In genomic region chr17:50147841-50148225, GRCh38 we compare ENCODE assay signal across 8 cellular contexts. TPM values are rescaled to one million over a fixed set of nuclear protein-coding genes. Genes with fewer than 3 reads are reported as not detected.
DNase-seq lines count a peak whose midpoint lies in the region; ATAC-seq and TF ChIP-seq lines count a peak whose summit lies in the region.

No MANE protein-coding gene starts in this region.

- H3K27ac ChIP-seq in SJCRH30 = no peak overlapping the region
- no peak overlapping the region for H3K27ac ChIP-seq in trophoblast cell (ENCODE audit: low read depth, low read length)

- peaks cover 19% of the 10 kb centered on the region for H3K79me2 ChIP-seq in trophoblast cell (ENCODE audit: control insufficient read depth, insufficient read depth, low read length, poor library complexity)

- no peak overlapping the region for H3K4ac ChIP-seq in trophoblast cell (ENCODE audit: low read depth, low read length)

- no peak overlapping the region for H2BK12ac ChIP-seq in trophoblast cell (ENCODE audit: low read length)

- H3K9ac ChIP-seq in trophoblast cell (ENCODE audit: low read length) = no peak overlapping the region

- H3K27me3 ChIP-seq in SJCRH30 (no peaks in the 10 kb centered on the region), trophoblast cell (ENCODE audit: insufficient read depth, low read length) (no peaks in the 10 kb centered on the region)

- no peak overlapping the region for H2BK5ac ChIP-seq in trophoblast cell (ENCODE audit: low read depth, low read length, poor library complexity)

- peaks cover 13% of the 10 kb centered on the region for H3K36me3 ChIP-seq in SJCRH30
- H3K36me3 ChIP-seq in trophoblast cell (ENCODE audit: control insufficient read depth in 1 of 2, insufficient read depth in 2 of 2, low read length in 2 of 2) = peaks cover 34 to 39% of the 10 kb centered on the region in 2 experiments

- peaks cover 23% of the 10 kb centered on the region for H3K79me1 ChIP-seq in trophoblast cell (ENCODE audit: low read length)

- H3K14ac ChIP-seq in trophoblast cell (ENCODE audit: low read length) = no peak overlapping the region

- no peak for TF ChIP-seq CTCF in fibroblast of mammary gland (conservative IDR thresholded peaks at IDR 0.05; ENCODE audit: control insufficient read depth, insufficient read depth, low read depth, low read length)

- H3K4me2 ChIP-seq in trophoblast cell (ENCODE audit: low read length) = peak overlapping the region; percentile 95

- no peak overlapping the region for H2AFZ ChIP-seq in trophoblast cell (ENCODE audit: insufficient read depth, low read length, poor library complexity)

- H4K8ac ChIP-seq in trophoblast cell (ENCODE audit: low read depth, low read length) = no peak overlapping the region

- H3K4me3 ChIP-seq in SJCRH30 = peak overlapping the region; percentile 91
- H3K4me3 ChIP-seq in fibroblast of mammary gland (ENCODE audit: control insufficient read depth, low read depth, low read length) = peak overlapping the region; percentile 77
- no peak overlapping the region for H3K4me3 ChIP-seq in trophoblast cell (ENCODE audit: low read depth, low read length)

- peaks cover 12% of the 10 kb centered on the region for H3K4me1 ChIP-seq in SJCRH30
- H3K4me1 ChIP-seq in trophoblast cell (ENCODE audit: control insufficient read depth in 1 of 2, insufficient read depth in 2 of 2, low read length in 2 of 2) = peaks cover 15 to 27% of the 10 kb centered on the region in 2 experiments

- DNase-seq in EL (peak; percentile 42), SJCRH30 (no peak), fibroblast of mammary gland (ENCODE audit: low read depth) (no peak), trophoblast cell (peak in 1 of 2 donors; percentile 22), NCI-H1048 (lab: John Stamatoyannopoulos, UW) (no peak), GF-D8 (lab: John Stamatoyannopoulos, UW) (no peak)

- H2BK120ac ChIP-seq in trophoblast cell (ENCODE audit: insufficient read depth, low read length, poor library complexity) = no peak overlapping the region

- no CpG with 5 or more reads among the region's 5 CpGs for WGBS in trophoblast cell (ENCODE audit: extremely low coverage, insufficient coverage, insufficient read length)

- no peak overlapping the region for H2AK5ac ChIP-seq in trophoblast cell (ENCODE audit: low read length)

- H4K12ac ChIP-seq in trophoblast cell (ENCODE audit: low read depth, low read length) = no peak overlapping the region

- H3K9me3 ChIP-seq in SJCRH30 (replicated peaks) = no peaks in the 10 kb centered on the region
- H3K9me3 ChIP-seq in trophoblast cell (ENCODE audit: insufficient read depth, low read depth, low read length) = no peaks in the 10 kb centered on the region

- no peak overlapping the region for H3K18ac ChIP-seq in trophoblast cell (ENCODE audit: low read length)

- H4K91ac ChIP-seq in trophoblast cell (ENCODE audit: low read depth, low read length) = no peak overlapping the region

- no peak overlapping the region for H3K23ac ChIP-seq in trophoblast cell (ENCODE audit: low read length)

- ATAC-seq in HG03025 (IDR thresholded peaks at IDR 0.05; ENCODE audit: low FRiP score, unreplicated experiment) (no peak), GM21390 (IDR thresholded peaks at IDR 0.05; ENCODE audit: unreplicated experiment) (no peak)

RNA-seq across cellular contexts. Expression of gene PPP1R9B, which starts 2.6 kb away (rescaled TPM):
- 32.1 TPM in 2 replicates for total RNA-seq in SJCRH30 (2014; rRNA removed; shearing (Covaris generic))
- 23.2 and 23.4 TPM in 2 replicates for polyA plus RNA-seq in trophoblast cell (2013)

RNA-seq across cellular contexts. Expression of gene SAMD14, which starts 17.9 kb away (rescaled TPM):
- total RNA-seq in SJCRH30 (2014; rRNA removed; shearing (Covaris generic)) = 2.4 and 3.1 TPM in 2 replicates
- 6.9 and 7.4 TPM in 2 replicates for polyA plus RNA-seq in trophoblast cell (2013)

RNA-seq across cellular contexts. Expression of gene SGCA, which starts 18.0 kb away (rescaled TPM):
- 43.2 and 43.4 TPM in 2 replicates for total RNA-seq in SJCRH30 (2014; rRNA removed; shearing (Covaris generic))
- polyA plus RNA-seq in trophoblast cell (2013) = not detected in 2 replicates

RNA-seq across cellular contexts. Expression of gene PDK2, which starts 52.7 kb away (rescaled TPM):
- 10.7 and 12.5 TPM in 2 replicates for total RNA-seq in SJCRH30 (2014; rRNA removed; shearing (Covaris generic))
- 16.1 and 16.2 TPM in 2 replicates for polyA plus RNA-seq in trophoblast cell (2013)

RNA-seq across cellular contexts. Expression of gene COL1A1, which starts 53.6 kb away (rescaled TPM):
- total RNA-seq in SJCRH30 (2014; rRNA removed; shearing (Covaris generic)) = 4.2 and 4.4 TPM in 2 replicates
- 548 and 582 TPM in 2 replicates for polyA plus RNA-seq in trophoblast cell (2013)
